Comparison of ENCODE assay signal across 19 cellular contexts in genomic region chr20:31749223-31749622, GRCh38. TPM values are rescaled to one million over a fixed set of nuclear protein-coding genes. Genes with fewer than 3 reads are reported as not detected.
DNase-seq lines count a peak whose midpoint lies in the region; ATAC-seq, FAIRE-seq and TF ChIP-seq lines count a peak whose summit lies in the region.
"Had no signal": no experiment of that assay in that cellular context is flagged by ENCODE, and none has a peak within 500 bp of the region (broad histone marks: within the 10 kb centered on the region; RNA-seq: fewer than 3 reads in every experiment).

No MANE protein-coding gene starts in this region.

- TF ChIP-seq CTCF in HepG2 (CRISPR knock-in tag; IDR thresholded peaks at IDR 0.05) (no peak), right lobe of liver (IDR thresholded peaks at IDR 0.05) (no peak), osteoblast (IDR thresholded peaks at IDR 0.05; ENCODE audit: extremely low read depth, low read depth, low read length) (no peak), tibial artery (IDR thresholded peaks at IDR 0.05) (no peak), colonic mucosa (IDR thresholded peaks at IDR 0.05) (no peak), lower lobe of right lung (IDR thresholded peaks at IDR 0.05) (no peak)

- H4K20me1 ChIP-seq in HepG2 (ENCODE audit: insufficient read depth, low read length) (no peaks in the 10 kb centered on the region), osteoblast (ENCODE audit: insufficient read depth, low read length) (no peaks in the 10 kb centered on the region)

- H3K27ac ChIP-seq in HepG2 (ENCODE audit: extremely low read length, insufficient read depth, low read length) = no peak overlapping the region
- no peak overlapping the region for H3K27ac ChIP-seq in right lobe of liver
- H3K27ac ChIP-seq in osteoblast (ENCODE audit: low read depth, low read length) = peak overlapping the region; percentile 41
- peak overlapping the region; percentile 39 to 71 for H3K27ac ChIP-seq in tibial artery
- H3K27ac ChIP-seq in colonic mucosa = no peak overlapping the region
- no peak overlapping the region for H3K27ac ChIP-seq in lower lobe of right lung
- H3K27ac ChIP-seq: BLaER1 had no signal

- no peak overlapping the region for H2AFZ ChIP-seq in HepG2 (ENCODE audit: low read length)
- no peak overlapping the region for H2AFZ ChIP-seq in osteoblast (ENCODE audit: low read length)

- WGBS in HepG2 (ENCODE audit: low lambda C conversion rate) = over 99% methylated on average over 8 of the region's 8 CpGs
- 68% methylated on average over 8 of the region's 8 CpGs for WGBS in right lobe of liver (ENCODE audit: insufficient coverage, low coverage, low lambda C conversion rate, missing lambda C conversion rate)

- FAIRE-seq in HepG2 (lab: Jason Lieb, UNC) = no peak
- FAIRE-seq: GM12878, GM19239, H1 had no signal

- H3K9me3 ChIP-seq in HepG2 (ENCODE audit: low read length) (no peaks in the 10 kb centered on the region), right lobe of liver (no peaks in the 10 kb centered on the region), osteoblast (ENCODE audit: low read depth, low read length) (no peaks in the 10 kb centered on the region), tibial artery (no peaks in the 10 kb centered on the region), colonic mucosa (no peaks in the 10 kb centered on the region), lower lobe of right lung (no peaks in the 10 kb centered on the region)
- H3K9me3 ChIP-seq: BLaER1 had no signal

- intact Hi-C loops in HepG2 (cut with micrococcal nuclease; ENCODE audit: unreplicated experiment) = no loop called here
- intact Hi-C loops in right lobe of liver (cut with DNase I) = no loop called here
- intact Hi-C loops in tibial artery (cut with DNase I; ENCODE audit: low total_unique reads) = loop anchor here (10.0 kb wide), 1 partner anchor 66 kb away; the partner anchor contains the start of gene MYLK2
- intact Hi-C loops in colonic mucosa (cut with DNase I) = no loop called here
- intact Hi-C loops in lower lobe of right lung (cut with DNase I) = no loop called here

- no peak for ATAC-seq in HepG2
- no peak for ATAC-seq in right lobe of liver
- ATAC-seq in HG03571 (IDR thresholded peaks at IDR 0.05; ENCODE audit: unreplicated experiment) = no peak
- ATAC-seq in lower lobe of right lung = no peak
- ATAC-seq: GM12878 had no signal

- TF ChIP-seq EP300 in HepG2 (IDR thresholded peaks at IDR 0.05; ENCODE audit: low read depth in 2 of 2, low read length in 2 of 2) (no peak), HepG2 (CRISPR knock-in tag; IDR thresholded peaks at IDR 0.05; ENCODE audit: borderline replicate concordance) (no peak)

- BruUV-seq in HepG2 (replicated peaks; lab: Mats Ljungman, UMichigan) = no TSS peak

- in situ Hi-C loops in HepG2 (cut with HindIII; ENCODE audit: extremely low pct_ligation_motif_present, low pct_unique_long_range_greater_than_20kb) = no loop called here

- TF ChIP-seq POLR2A in HepG2 (IDR thresholded peaks at IDR 0.05; ENCODE audit: insufficient read depth in 1 of 2, low read depth in 2 of 2, low read length in 2 of 2) (no peak), right lobe of liver (IDR thresholded peaks at IDR 0.05) (no peak)

- CTCF ChIA-PET in HepG2 (lab: Yijun Ruan, JAX; ENCODE audit: low intra/inter-chr PET ratio, low total read pairs) = no interaction called here

- H3K79me2 ChIP-seq in HepG2 (ENCODE audit: insufficient read depth, low read length) (peaks cover 92% of the 10 kb centered on the region), osteoblast (ENCODE audit: insufficient read depth, low read length) (peaks cover 95% of the 10 kb centered on the region)

- H3K9ac ChIP-seq in HepG2 (ENCODE audit: insufficient read depth, low read depth, low read length) (no peak overlapping the region), colonic mucosa (ENCODE audit: low read depth in 2 of 2, low read length in 2 of 2) (no peak overlapping the region)
- H3K9ac ChIP-seq: BLaER1 had no signal

- TF ChIP-seq RAD21 in HepG2 (CRISPR knock-in tag; IDR thresholded peaks at IDR 0.05) = no peak

- H3K27me3 ChIP-seq in HepG2 (ENCODE audit: control insufficient read depth in 1 of 2, insufficient read depth in 2 of 2, low read length in 2 of 2) (no peaks in the 10 kb centered on the region), right lobe of liver (no peaks in the 10 kb centered on the region), osteoblast (ENCODE audit: insufficient read depth, low read length) (no peaks in the 10 kb centered on the region), tibial artery (no peaks in the 10 kb centered on the region), colonic mucosa (no peaks in the 10 kb centered on the region), lower lobe of right lung (ENCODE audit: low read depth) (no peaks in the 10 kb centered on the region)
- H3K27me3 ChIP-seq: BLaER1 had no signal

- DNase-seq in HepG2 (ENCODE audit: low spot score) (no peak), right lobe of liver (no peak), NCI-H82 (lab: John Stamatoyannopoulos, UW) (peak; percentile 95), osteoblast (ENCODE audit: insufficient read length, low spot score, missing footprints) (no peak), tibial artery (no peak), colonic mucosa (no peak), lower lobe of right lung (no peak)
- DNase-seq: 8988T; CD4-positive, alpha-beta memory T cell; DMS 273 treated with DMSO at 0.1 percent for 48 hours; DMS53; DND-41; EL; H9 had no signal

- peaks cover 6 to 52% of the 10 kb centered on the region in 2 experiments; a peak in 4 of 5 replicates for H3K36me3 ChIP-seq in HepG2 (replicated peaks in 1 of 2; ENCODE audit: control insufficient read depth in 1 of 2, insufficient read depth in 2 of 2, low read length in 2 of 2)
- H3K36me3 ChIP-seq in right lobe of liver = no peaks in the 10 kb centered on the region
- peaks cover 13% of the 10 kb centered on the region for H3K36me3 ChIP-seq in osteoblast (ENCODE audit: insufficient read depth, low read length)
- H3K36me3 ChIP-seq in tibial artery = no peaks in the 10 kb centered on the region
- no peaks in the 10 kb centered on the region for H3K36me3 ChIP-seq in colonic mucosa
- H3K36me3 ChIP-seq in lower lobe of right lung = no peaks in the 10 kb centered on the region

- no peak overlapping the region for H3K4me2 ChIP-seq in HepG2 (ENCODE audit: low read depth, low read length)
- no peak overlapping the region for H3K4me2 ChIP-seq in osteoblast (ENCODE audit: insufficient read depth, low read length)
- H3K4me2 ChIP-seq: BLaER1 had no signal

- POLR2A ChIA-PET in HepG2 (lab: Yijun Ruan, JAX) = no interaction called here

- peaks cover 35% of the 10 kb centered on the region for H3K4me1 ChIP-seq in HepG2 (ENCODE audit: insufficient read depth, low read length)
- H3K4me1 ChIP-seq in right lobe of liver = peaks cover 0 to 37% (median 13%) of the 10 kb centered on the region in 4 donors
- peaks cover 31% of the 10 kb centered on the region for H3K4me1 ChIP-seq in osteoblast (ENCODE audit: insufficient read depth, low read length)
- H3K4me1 ChIP-seq in tibial artery = peaks cover 0 to 58% (median 21%) of the 10 kb centered on the region in 4 donors
- H3K4me1 ChIP-seq in colonic mucosa = no peaks in the 10 kb centered on the region
- H3K4me1 ChIP-seq in lower lobe of right lung = no peaks in the 10 kb centered on the region
- H3K4me1 ChIP-seq: BLaER1 had no signal

- H3K4me3 ChIP-seq in HepG2 (replicated peaks in 1 of 3; ENCODE audit: insufficient read depth in 1 of 3, low read depth in 2 of 3, low read length in 3 of 3) (no peak overlapping the region), right lobe of liver (no peak overlapping the region), osteoblast (ENCODE audit: insufficient read depth, low read length) (no peak overlapping the region), tibial artery (no peak overlapping the region), colonic mucosa (no peak overlapping the region), lower lobe of right lung (no peak overlapping the region)
- H3K4me3 ChIP-seq: BLaER1, GM12878 had no signal

RNA-seq across cellular contexts. Expression of gene TPX2, which starts 10.1 kb away (rescaled TPM):
- total RNA-seq in HepG2 (2016; rRNA removed; fragmentation: Illumina TruSeq; extraction: Trizol) = 124 and 190 TPM in 2 replicates
- total RNA-seq in HepG2 (2016; cell fraction: cytosol; rRNA removed; fragmentation: Illumina TruSeq; extraction: Trizol; ENCODE audit: low read depth) = 19.7 and 21.4 TPM in 2 replicates
- total RNA-seq in HepG2 (2016; cell fraction: insoluble cytoplasmic fraction; rRNA removed; fragmentation: Illumina TruSeq; extraction: Trizol) = 123 and 174 TPM in 2 replicates
- 59.2 and 59.7 TPM in 2 replicates for total RNA-seq in HepG2 (2016; cell fraction: membrane; rRNA removed; fragmentation: Illumina TruSeq; extraction: Trizol)
- total RNA-seq in HepG2 (2016; cell fraction: nucleus; rRNA removed; fragmentation: Illumina TruSeq; extraction: Trizol) = 91.9 and 95.0 TPM in 2 replicates
- polyA plus RNA-seq in HepG2 (2011; rRNA removed) = 20.0 and 34.3 TPM in 2 replicates
- polyA plus RNA-seq in HepG2 (2011; cell fraction: cytosol; rRNA removed) = 21.1 and 21.9 TPM in 2 replicates
- 16.5 and 21.6 TPM in 2 replicates for polyA plus RNA-seq in HepG2 (2011; cell fraction: nucleus; rRNA removed)
- 28.3 and 61.6 TPM in 2 replicates for polyA plus RNA-seq in HepG2 (2012)
- polyA plus RNA-seq in HepG2 (2016; cell fraction: cytosol; fragmentation: Illumina TruSeq; extraction: Trizol; ENCODE audit: low read depth) = 8.4 and 9.3 TPM in 2 replicates
- polyA plus RNA-seq in HepG2 (2016; cell fraction: insoluble cytoplasmic fraction; fragmentation: Illumina TruSeq; extraction: Trizol; ENCODE audit: low read depth) = 186 and 207 TPM in 2 replicates
- polyA plus RNA-seq in HepG2 (2016; cell fraction: membrane; fragmentation: Illumina TruSeq; extraction: Trizol; ENCODE audit: low read depth) = 30.8 and 32.2 TPM in 2 replicates
- 122 and 124 TPM in 2 replicates for polyA plus RNA-seq in HepG2 (2016; cell fraction: nucleus; fragmentation: Illumina TruSeq; extraction: Trizol; ENCODE audit: insufficient read depth, low read depth)
- 23.1 and 74.5 TPM in 2 replicates for polyA minus RNA-seq in HepG2 (2011; rRNA and poly(A)+ RNA removed; ENCODE audit: low replicate concordance)
- 31.8 and 39.1 TPM in 2 replicates for polyA minus RNA-seq in HepG2 (2011; cell fraction: cytosol; rRNA and poly(A)+ RNA removed)
- polyA minus RNA-seq in HepG2 (2011; cell fraction: nucleus; rRNA and poly(A)+ RNA removed) = 42.3 and 53.4 TPM in 2 replicates
- total RNA-seq in right lobe of liver = 1 to 10 TPM in 5 of 6 experiments, under 1 TPM in 1; 0.56 to 8.3 (median 2.8) TPM
- total RNA-seq in osteoblast = 16.2 and 18.5 TPM in 2 replicates
- 10 to 100 TPM; 21.8 to 74.5 TPM for total RNA-seq in colonic mucosa
- total RNA-seq in lower lobe of right lung = 1.9 TPM

RNA-seq across cellular contexts. Expression of gene BCL2L1, which starts 26.6 kb away (rescaled TPM):
- 164 and 200 TPM in 2 replicates for total RNA-seq in HepG2 (2016; rRNA removed; fragmentation: Illumina TruSeq; extraction: Trizol)
- total RNA-seq in HepG2 (2016; cell fraction: cytosol; rRNA removed; fragmentation: Illumina TruSeq; extraction: Trizol; ENCODE audit: low read depth) = 60.9 and 61.0 TPM in 2 replicates
- 169 and 173 TPM in 2 replicates for total RNA-seq in HepG2 (2016; cell fraction: insoluble cytoplasmic fraction; rRNA removed; fragmentation: Illumina TruSeq; extraction: Trizol)
- total RNA-seq in HepG2 (2016; cell fraction: membrane; rRNA removed; fragmentation: Illumina TruSeq; extraction: Trizol) = 190 and 201 TPM in 2 replicates
- 135 and 148 TPM in 2 replicates for total RNA-seq in HepG2 (2016; cell fraction: nucleus; rRNA removed; fragmentation: Illumina TruSeq; extraction: Trizol)
- 258 and 259 TPM in 2 replicates for polyA plus RNA-seq in HepG2 (2011; rRNA removed)
- polyA plus RNA-seq in HepG2 (2011; cell fraction: cytosol; rRNA removed) = 215 and 224 TPM in 2 replicates
- 123 and 146 TPM in 2 replicates for polyA plus RNA-seq in HepG2 (2011; cell fraction: nucleus; rRNA removed)
- 184 and 192 TPM in 2 replicates for polyA plus RNA-seq in HepG2 (2012)
- 77.5 and 91.4 TPM in 2 replicates for polyA plus RNA-seq in HepG2 (2016; cell fraction: cytosol; fragmentation: Illumina TruSeq; extraction: Trizol; ENCODE audit: low read depth)
- polyA plus RNA-seq in HepG2 (2016; cell fraction: insoluble cytoplasmic fraction; fragmentation: Illumina TruSeq; extraction: Trizol; ENCODE audit: low read depth) = 214 and 252 TPM in 2 replicates
- polyA plus RNA-seq in HepG2 (2016; cell fraction: membrane; fragmentation: Illumina TruSeq; extraction: Trizol; ENCODE audit: low read depth) = 208 and 211 TPM in 2 replicates
- 168 and 174 TPM in 2 replicates for polyA plus RNA-seq in HepG2 (2016; cell fraction: nucleus; fragmentation: Illumina TruSeq; extraction: Trizol; ENCODE audit: insufficient read depth, low read depth)
- 34.8 and 259 TPM in 2 replicates for polyA minus RNA-seq in HepG2 (2011; rRNA and poly(A)+ RNA removed; ENCODE audit: low replicate concordance)
- 124 TPM in 2 replicates for polyA minus RNA-seq in HepG2 (2011; cell fraction: cytosol; rRNA and poly(A)+ RNA removed)
- 215 and 221 TPM in 2 replicates for polyA minus RNA-seq in HepG2 (2011; cell fraction: nucleus; rRNA and poly(A)+ RNA removed)
- total RNA-seq in right lobe of liver = 10 to 100 TPM; 30.5 to 96.1 (median 63.4) TPM
- 127 and 136 TPM in 2 replicates for total RNA-seq in osteoblast
- total RNA-seq in colonic mucosa = 10 to 100 TPM; 55.9 to 59.4 TPM
- total RNA-seq in lower lobe of right lung = 126 TPM

Comparison
In these comparisons a context has a peak if more than half of its experiments do, and no peak if none do; other contexts are left out.
1. H3K27ac ChIP-seq: peak in osteoblast (single experiment) and tibial artery (2 of 2); none in HepG2 (single experiment), right lobe of liver (0 of 3), colonic mucosa (single experiment) and lower lobe of right lung (single experiment).